Comparison of ENCODE assay signal across 22 cellular contexts in the genomic region with DNA sequence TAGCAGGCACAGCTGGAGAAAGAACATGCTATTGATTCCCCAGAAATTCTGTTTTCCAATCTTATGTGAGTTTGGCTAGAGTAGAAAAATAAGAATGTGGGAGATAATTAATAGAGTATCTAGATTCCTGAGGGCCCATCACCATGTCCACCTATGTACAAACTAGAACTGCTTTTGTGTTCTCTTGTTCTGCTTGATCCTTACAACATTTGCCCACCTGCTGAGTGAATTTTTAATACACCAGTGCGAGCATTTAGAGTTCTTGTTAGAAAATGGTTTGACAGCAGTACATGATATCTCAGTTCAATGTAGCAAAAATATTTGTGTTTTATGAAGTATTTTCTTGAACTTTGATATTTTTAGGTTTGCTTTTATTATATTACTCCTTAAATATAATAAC.
DNase-seq lines count a peak whose midpoint lies in the region; ATAC-seq and TF ChIP-seq lines count a peak whose summit lies in the region.
"Had no signal": no experiment of that assay in that cellular context is flagged by ENCODE, and none has a peak within 500 bp of the region (broad histone marks: within the 10 kb centered on the region; RNA-seq: fewer than 3 reads in every experiment).

No MANE protein-coding gene starts in this region.

- H3K36me3 ChIP-seq in KOPT-K1 (ENCODE audit: insufficient read depth, low read length) = no peaks in the 10 kb centered on the region
- H3K36me3 ChIP-seq in adipocyte (ENCODE audit: control insufficient read depth, insufficient read depth, low read length, severe bottlenecking) = no peaks in the 10 kb centered on the region
- H3K36me3 ChIP-seq: BE2C, SJCRH30 had no signal

- DNase-seq in GM12865 (ENCODE audit: low read depth) (no peak), adipocyte (ENCODE audit: low read depth) (no peak), NCI-H1436 treated with DMSO at 0.1 percent for 48 hours (lab: John Stamatoyannopoulos, UW) (no peak)
- DNase-seq in stimulated activated CD4-positive, alpha-beta T cell treated with anti-CD3 and anti-CD28 coated beads, Interleukin-15, amount 100 ng/mL, for 24 hours = no peak
- DNase-seq: BE2C; Caco-2; CD4-positive, alpha-beta memory T cell; DMS 273 treated with DMSO at 0.1 percent for 48 hours; EL; GF-D8; MM.1S; NCI-H1092; NCI-H146; NCI-H2029 treated with DMSO at 0.1 percent for 48 hours; NCI-H226; NCI-H510A treated with DMSO at 0.1 percent for 48 hours; NCI-H748 treated with DMSO at 0.1 percent for 48 hours; SJCRH30; T-helper 1 cell had no signal

- no peaks in the 10 kb centered on the region for H3K9me3 ChIP-seq in KOPT-K1 (ENCODE audit: insufficient read depth, low read length, poor library complexity, severe bottlenecking)
- H3K9me3 ChIP-seq in adipocyte (ENCODE audit: control insufficient read depth, low read length) = no peaks in the 10 kb centered on the region
- H3K9me3 ChIP-seq: BE2C, Caco-2, SJCRH30 had no signal

- H3K4me1 ChIP-seq in adipocyte (ENCODE audit: control insufficient read depth, insufficient read depth, low read length) = peaks cover 40% of the 10 kb centered on the region
- H3K4me1 ChIP-seq: SJCRH30 had no signal

- no peak for TF ChIP-seq CTCF in GM12865 (IDR thresholded peaks at IDR 0.05; ENCODE audit: insufficient read depth, low read depth, low read length, missing control alignments)

- H3K9ac ChIP-seq in adipocyte (ENCODE audit: low read length) = peak overlapping the region; percentile 54

- H3K27me3 ChIP-seq in adipocyte (replicated peaks; ENCODE audit: control insufficient read depth, insufficient read depth, low read length) = no peaks in the 10 kb centered on the region
- H3K27me3 ChIP-seq: BE2C, SJCRH30 had no signal

- ATAC-seq in HG02840 (IDR thresholded peaks at IDR 0.05; ENCODE audit: low FRiP score, unreplicated experiment) (no peak), GM18519 (IDR thresholded peaks at IDR 0.05; ENCODE audit: low FRiP score, unreplicated experiment) (no peak)

- peak overlapping the region; percentile 22; the same call in 1 of the 2 replicates for H3K4me3 ChIP-seq in GM12865 (ENCODE audit: low read depth, low read length)
- no peak overlapping the region for H3K4me3 ChIP-seq in adipocyte (ENCODE audit: low read length)
- H3K4me3 ChIP-seq: SJCRH30 had no signal

- peak overlapping the region; percentile 98 for H3K27ac ChIP-seq in KOPT-K1 (ENCODE audit: low read depth, low read length, poor library complexity, severe bottlenecking)
- H3K27ac ChIP-seq: SJCRH30 had no signal
